ENCODE assay signal across 32 cellular contexts in genomic region chr20:2633381-2633780, GRCh38. TPM values are rescaled to one million over a fixed set of nuclear protein-coding genes. Genes with fewer than 3 reads are reported as not detected.
"Had no signal": no experiment of that assay in that cellular context is flagged by ENCODE, and none has a peak within 500 bp of the region (broad histone marks: within the 10 kb centered on the region; RNA-seq: fewer than 3 reads in every experiment).

No MANE protein-coding gene starts in this region.

- H3K4me3 ChIP-seq: adrenal gland, breast epithelium, cardiac muscle cell, colonic mucosa, esophagus squamous epithelium, gastroesophageal sphincter had no signal

- H3K27me3 ChIP-seq: adrenal gland, breast epithelium, colonic mucosa, gastroesophageal sphincter had no signal

- ATAC-seq: activated CD4-positive, alpha-beta T cell treated with anti-CD3 and anti-CD28 coated beads for 36 hours; activated CD8-positive, alpha-beta memory T cell treated with anti-CD3 and anti-CD28 coated beads, Interleukin-2, amount 10 ng/mL, durations not matched to agents 7 days and 5 days; activated CD8-positive, alpha-beta T cell treated with anti-CD3 and anti-CD28 coated beads, Interleukin-2, amount 10 ng/mL, durations not matched to agents 7 days and 5 days; activated naive CD8-positive, alpha-beta T cell treated with anti-CD3 and anti-CD28 coated beads, Interleukin-2, amount 50 U/mL, for 24 hours; gastroesophageal sphincter; T-helper 17 cell had no signal

- H3K4me1 ChIP-seq: adrenal gland, breast epithelium, colonic mucosa, esophagus squamous epithelium, gastroesophageal sphincter had no signal

- H3K36me3 ChIP-seq: adrenal gland, breast epithelium, cardiac muscle cell, colonic mucosa, esophagus squamous epithelium, gastroesophageal sphincter had no signal

- H3K27ac ChIP-seq: adrenal gland, breast epithelium, cardiac muscle cell, colonic mucosa, epithelial cell of prostate, esophagus squamous epithelium, gastroesophageal sphincter had no signal

- H3K9me3 ChIP-seq: adrenal gland, breast epithelium, colonic mucosa had no signal

- FAIRE-seq: endometrium, endothelial cell of umbilical vein had no signal

- DNase-seq: activated CD4-positive, alpha-beta memory T cell treated with anti-CD3 and anti-CD28 coated beads for 36 hours; activated CD4-positive, alpha-beta T cell treated with anti-CD3 and anti-CD28 coated beads for 36 hours; activated CD4-positive, alpha-beta T cell treated with anti-CD3 and anti-CD28 coated beads, Interleukin-2, amount 10 ng/mL, durations not matched to agents 24 days and 14 days; activated CD4-positive, CD25-positive, alpha-beta regulatory T cell; activated CD4-positive, CD25-positive, alpha-beta regulatory T cell treated with anti-CD3 and anti-CD28 coated beads, Interleukin-2, amount 50 U/mL, for 72 hours; activated CD8-positive, alpha-beta memory T cell treated with anti-CD3 and anti-CD28 coated beads, Interleukin-2, amount 10 ng/mL, durations not matched to agents 7 days and 5 days; activated CD8-positive, alpha-beta memory T cell treated with anti-CD3 and anti-CD28 coated beads, Interleukin-2, amount 50 U/mL, for 4 hours; activated CD8-positive, alpha-beta T cell treated with anti-CD3 and anti-CD28 coated beads, Interleukin-2, amount 10 ng/mL, durations not matched to agents 7 days and 5 days; activated effector memory CD4-positive, alpha-beta T cell treated with anti-CD3 and anti-CD28 coated beads, Interleukin-2, amount 50 U/mL, for 16 hours; activated naive CD4-positive, alpha-beta T cell treated with anti-CD3 and anti-CD28 coated beads for 36 hours; activated naive CD8-positive, alpha-beta T cell treated with anti-CD3 and anti-CD28 coated beads for 36 hours; activated naive CD8-positive, alpha-beta T cell treated with anti-CD3 and anti-CD28 coated beads, Interleukin-2, amount 50 U/mL, for 24 hours; activated T-cell treated with anti-CD3 and anti-CD28 coated beads, Interleukin-2, amount 50 U/mL, for 1 hour; activated T-cell treated with anti-CD3 and anti-CD28 coated beads, Interleukin-2, amount 50 U/mL, for 48 hours; adrenal gland; amygdala; aorta; central memory CD4-positive, alpha-beta T cell; cerebellar nuclear complex; colonic mucosa; effector CD8-positive, alpha-beta T cell; esophagus squamous epithelium; foreskin melanocyte; T-helper 1 cell; T-helper 17 cell; T1000 had no signal

RNA-seq across cellular contexts. Expression of gene EBF4, which starts 59.2 kb away (rescaled TPM):
- total RNA-seq: activated CD8-positive, alpha-beta T cell treated with anti-CD3 and anti-CD28 coated beads, Interleukin-2, amount 10 ng/mL, durations not matched to agents 7 days and 5 days had no signal
